ENCODE assay signal across 8 cellular contexts in the genomic region with DNA sequence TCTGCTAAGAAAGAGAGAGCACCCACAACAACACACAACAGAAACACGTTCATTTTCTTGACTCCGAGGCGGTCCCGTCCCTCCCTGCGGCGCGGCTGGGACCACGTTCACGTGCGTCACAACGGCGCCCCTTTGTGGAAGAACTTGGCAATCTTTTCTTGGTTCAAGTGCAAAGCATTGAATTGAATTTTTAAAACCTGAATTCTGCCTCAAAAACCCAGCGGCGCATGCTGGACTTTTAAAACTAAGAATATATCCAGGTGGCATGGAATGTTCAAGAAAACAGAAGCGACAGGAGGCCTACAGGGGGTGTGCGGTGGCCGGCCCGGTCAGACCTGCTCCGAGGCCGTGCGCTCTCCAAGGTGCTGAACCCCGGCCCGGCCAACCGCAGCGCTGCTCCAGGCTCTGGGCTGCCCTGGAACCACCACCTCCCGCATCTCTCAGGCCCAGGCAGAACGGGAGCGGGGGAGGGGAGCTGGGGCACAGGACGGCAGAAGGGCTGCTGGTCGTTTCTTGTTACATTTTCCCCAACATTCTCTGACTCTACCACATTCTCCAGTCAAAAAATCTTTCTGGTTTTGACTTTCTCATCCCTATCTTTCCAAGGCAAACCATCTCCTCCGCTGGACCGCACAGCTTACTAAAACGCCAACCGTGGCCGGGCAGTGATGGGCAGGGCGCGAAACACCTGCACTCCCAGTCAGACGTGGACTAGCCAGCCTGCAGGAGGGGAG. TPM values are rescaled to one million over a fixed set of nuclear protein-coding genes. Genes with fewer than 3 reads are reported as not detected.
A peak's percentile ranks its signal among the peaks of the same experiment; 100 is the strongest.
DNase-seq lines count a peak whose midpoint lies in the region; ATAC-seq and TF ChIP-seq lines count a peak whose summit lies in the region.

No MANE protein-coding gene starts in this region.

- H3K27me3 ChIP-seq in HUES64 (ENCODE audit: insufficient read depth, low read length) (no peaks in the 10 kb centered on the region; the same call in 1 of the 2 replicates), prostate gland (replicated peaks; ENCODE audit: insufficient read depth) (no peaks in the 10 kb centered on the region), vagina (no peaks in the 10 kb centered on the region)

- intact Hi-C loops in Right ventricle myocardium superior (cut with DNase I): loop anchor here (1.0 kb wide), 1 partner anchor 62 kb away; no protein-coding TSS in a partner anchor
- intact Hi-C loops in prostate gland (cut with DNase I): loop anchor here (1.0 to 10.0 kb wide), 2 partner anchors 61 to 210 kb away; no protein-coding TSS in a partner anchor
- intact Hi-C loops in vagina (cut with DNase I): loop anchor here (5.0 kb wide), 1 partner anchor 62 kb away; no protein-coding TSS in a partner anchor

- H3K9ac ChIP-seq in HUES64 (ENCODE audit: low read depth, low read length): no peak overlapping the region

- DNase-seq in SW480 (ENCODE audit: low spot score) (peak; percentile 24), Right ventricle myocardium superior (peak; percentile 81), prostate gland (ENCODE audit: low spot score) (peak; percentile 54), vagina (ENCODE audit: extremely low spot score in 2 of 2) (no peak)
- peak in 1 of 2 donors; percentile 79 for DNase-seq in activated naive CD4-positive, alpha-beta T cell treated with anti-CD3 and anti-CD28 coated beads, Interleukin-2, amount 50 U/mL, for 72 hours (ENCODE audit: low spot score in 2 of 2)

- H3K36me3 ChIP-seq in HUES64 (ENCODE audit: insufficient read depth, low read length) (no peaks in the 10 kb centered on the region; the same call in 1 of the 2 replicates), prostate gland (no peaks in the 10 kb centered on the region), vagina (no peaks in the 10 kb centered on the region)

- 23% methylated on average over 38 of the region's 38 CpGs for WGBS in HUES64
- WGBS in prostate gland: 26% methylated on average over 38 of the region's 38 CpGs

- H3K27ac ChIP-seq in C4-2B: no peak overlapping the region
- no peak overlapping the region for H3K27ac ChIP-seq in HUES64 (ENCODE audit: low read depth, low read length)
- H3K27ac ChIP-seq in prostate gland: no peak overlapping the region
- no peak overlapping the region for H3K27ac ChIP-seq in vagina

- H3K4me1 ChIP-seq in HUES64 (ENCODE audit: insufficient read depth, low read length) (peaks cover 10% of the 10 kb centered on the region), prostate gland (replicated peaks) (peaks cover 6% of the 10 kb centered on the region), vagina (peaks cover 23% of the 10 kb centered on the region)

- no peak overlapping the region for H3K27ac Mint-ChIP-seq in activated naive CD4-positive, alpha-beta T cell treated with anti-CD3 and anti-CD28 coated beads, Interleukin-2, amount 50 U/mL, for 72 hours

- no peaks in the 10 kb centered on the region for H3K9me3 Mint-ChIP-seq in activated naive CD4-positive, alpha-beta T cell treated with anti-CD3 and anti-CD28 coated beads, Interleukin-2, amount 50 U/mL, for 72 hours

- peaks cover 2 to 5% of the 10 kb centered on the region in 2 donors for H3K36me3 Mint-ChIP-seq in activated naive CD4-positive, alpha-beta T cell treated with anti-CD3 and anti-CD28 coated beads, Interleukin-2, amount 50 U/mL, for 72 hours

- no peak for TF ChIP-seq POLR2A in prostate gland (IDR thresholded peaks at IDR 0.05)
- TF ChIP-seq POLR2A in vagina (IDR thresholded peaks at IDR 0.05): no peak

- H3K4me3 ChIP-seq in HUES64 (ENCODE audit: low read length) (peak overlapping the region; percentile 26), prostate gland (no peak overlapping the region), vagina (no peak overlapping the region)

- peak; percentile 73 for TF ChIP-seq CTCF in C4-2B (conservative IDR thresholded peaks at IDR 0.05)
- TF ChIP-seq CTCF in prostate gland (IDR thresholded peaks at IDR 0.05): peak in 3 of 4 experiments; percentile 55 to 74 (median 67)
- peak; percentile 64 to 87 (median 75) for TF ChIP-seq CTCF in vagina (IDR thresholded peaks at IDR 0.05)

- ATAC-seq in activated naive CD4-positive, alpha-beta T cell treated with anti-CD3 and anti-CD28 coated beads, Interleukin-2, amount 50 U/mL, for 72 hours: peak; percentile 32 to 35
- ATAC-seq in Right ventricle myocardium superior (ENCODE audit: poor library complexity) (peak; percentile 78), HG03460 (IDR thresholded peaks at IDR 0.05; ENCODE audit: unreplicated experiment) (no peak)

- H3K9me3 ChIP-seq in HUES64 (ENCODE audit: insufficient read depth, low read depth, low read length) (no peaks in the 10 kb centered on the region), prostate gland (no peaks in the 10 kb centered on the region), vagina (no peaks in the 10 kb centered on the region)

RNA-seq across cellular contexts. Expression of gene HEXD, which starts 3.4 kb away (rescaled TPM):
- polyA plus RNA-seq in HUES64 (2013, experiment 1 of 2): 17.5 TPM
- 16.3 TPM for polyA plus RNA-seq in HUES64 (2013, experiment 2 of 2)
- total RNA-seq in activated naive CD4-positive, alpha-beta T cell treated with anti-CD3 and anti-CD28 coated beads, Interleukin-2, amount 50 U/mL, for 72 hours: 10 to 100 TPM; 16.2 to 33.6 TPM
- total RNA-seq in Right ventricle myocardium superior (14.8 TPM), prostate gland (100 to 1,000 TPM in 1 of 2 donors, 10 to 100 TPM in 1; 76.1 to 145 TPM), vagina (90.4 TPM)

RNA-seq across cellular contexts. Expression of gene OGFOD3, which starts 3.7 kb away (rescaled TPM):
- polyA plus RNA-seq in HUES64 (2013, experiment 1 of 2): 13.6 TPM
- polyA plus RNA-seq in HUES64 (2013, experiment 2 of 2): 14.3 TPM
- 10 to 100 TPM; 16.8 to 23.5 TPM for total RNA-seq in activated naive CD4-positive, alpha-beta T cell treated with anti-CD3 and anti-CD28 coated beads, Interleukin-2, amount 50 U/mL, for 72 hours
- total RNA-seq in Right ventricle myocardium superior (29.9 TPM), prostate gland (10 to 100 TPM; 41.0 to 65.8 TPM), vagina (25.5 TPM)

RNA-seq across cellular contexts. Expression of gene CYBC1, which starts 35.8 kb away (rescaled TPM):
- 44.8 TPM for polyA plus RNA-seq in HUES64 (2013, experiment 1 of 2)
- 37.8 TPM for polyA plus RNA-seq in HUES64 (2013, experiment 2 of 2)
- 100 to 1,000 TPM; 205 to 401 TPM for total RNA-seq in activated naive CD4-positive, alpha-beta T cell treated with anti-CD3 and anti-CD28 coated beads, Interleukin-2, amount 50 U/mL, for 72 hours
- 26.6 TPM for total RNA-seq in Right ventricle myocardium superior
- total RNA-seq in prostate gland: 10 to 100 TPM; 74.3 to 81.8 TPM
- 51.6 TPM for total RNA-seq in vagina

RNA-seq across cellular contexts. Expression of gene UTS2R, which starts 43.1 kb away (rescaled TPM):
- 0.25 TPM for polyA plus RNA-seq in HUES64 (2013, experiment 1 of 2)
- 0.38 TPM for polyA plus RNA-seq in HUES64 (2013, experiment 2 of 2)
- total RNA-seq in activated naive CD4-positive, alpha-beta T cell treated with anti-CD3 and anti-CD28 coated beads, Interleukin-2, amount 50 U/mL, for 72 hours: under 1 TPM in 1 of 2 donors, not detected in 1; 0.18 TPM
- 0.81 TPM for total RNA-seq in Right ventricle myocardium superior
- total RNA-seq in prostate gland: not detected
- not detected for total RNA-seq in vagina

RNA-seq across cellular contexts. Expression of gene NARF, which starts 43.8 kb away (rescaled TPM):
- 79.8 TPM for polyA plus RNA-seq in HUES64 (2013, experiment 1 of 2)
- 85.3 TPM for polyA plus RNA-seq in HUES64 (2013, experiment 2 of 2)
- 100 to 1,000 TPM; 159 TPM for total RNA-seq in activated naive CD4-positive, alpha-beta T cell treated with anti-CD3 and anti-CD28 coated beads, Interleukin-2, amount 50 U/mL, for 72 hours
- total RNA-seq in Right ventricle myocardium superior (73.4 TPM), prostate gland (10 to 100 TPM; 38.4 to 68.1 TPM), vagina (62.6 TPM)

Comparison
In these comparisons a context has a peak if more than half of its experiments do, and no peak if none do; other contexts are left out.
1. DNase-seq: peak in SW480 (single experiment), Right ventricle myocardium superior (single experiment) and prostate gland (single experiment); none in vagina (0 of 2).
2. Peak in every context shown above with its lines, with median percentiles within 50 percentile points of each other: CTCF ChIP-seq.